ENCODE assay signal across 15 cellular contexts in the genomic region with DNA sequence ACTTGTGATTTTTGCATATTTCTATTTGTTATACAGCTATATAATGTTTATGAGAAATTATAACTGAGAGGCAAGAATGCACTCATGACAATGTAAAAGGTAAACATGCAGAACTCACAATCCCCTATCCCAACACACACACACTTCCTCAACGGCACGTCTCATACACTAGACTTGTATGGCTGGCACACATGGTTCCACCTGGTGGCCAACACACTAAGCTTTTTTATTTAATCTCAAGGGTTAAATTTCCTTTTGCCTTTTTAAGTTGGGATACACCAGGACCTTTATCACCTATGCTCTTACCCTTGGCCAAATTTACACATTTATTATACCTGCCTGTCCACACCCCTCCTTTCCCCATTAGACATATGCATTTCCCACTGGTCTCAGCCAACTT.
DNase-seq lines count a peak whose midpoint lies in the region; ATAC-seq and TF ChIP-seq lines count a peak whose summit lies in the region.
"Had no signal": no experiment of that assay in that cellular context is flagged by ENCODE, and none has a peak within 500 bp of the region (broad histone marks: within the 10 kb centered on the region; RNA-seq: fewer than 3 reads in every experiment).

No MANE protein-coding gene starts in this region.

- no TSS peak for BruUV-seq in HCT116 (replicated peaks; lab: Mats Ljungman, UMichigan)

- intact Hi-C loops in HCT116 (cut with micrococcal nuclease) = no loop called here

- H3K9me3 ChIP-seq in HCT116 (ENCODE audit: control insufficient read depth in 1 of 2, insufficient read depth in 1 of 2, low read depth in 1 of 2, low read length in 2 of 2) = no peaks in the 10 kb centered on the region

- RAD21 ChIA-PET in HCT116 (lab: Charles Lee; ENCODE audit: low non-redundant PET in 1 of 2, low total read pairs in 2 of 2, uncharacterized antibody in 2 of 2, unreplicated experiment in 2 of 2) = no interaction called here

- POLR2A ChIA-PET in HCT116 (lab: Charles Lee) = no interaction called here

- H3K4me3 ChIP-seq in HCT116 (replicated peaks in 1 of 2; ENCODE audit: low read depth in 1 of 2, low read length in 2 of 2) = no peak overlapping the region

- no peak overlapping the region for H3K9ac ChIP-seq in HCT116 (ENCODE audit: low read length)

- H3K4me2 ChIP-seq in HCT116 (ENCODE audit: low read length) = no peak overlapping the region

- peak; percentile 16; the same call in 1 of the 2 replicates for TF ChIP-seq CTCF in C4-2B (conservative IDR thresholded peaks at IDR 0.05)
- peak in 2 of 3 experiments; percentile 13 to 32; a peak in 1 of 6 replicates for TF ChIP-seq CTCF in HCT116 (IDR thresholded peaks at IDR 0.05 in 2 of 3, conservative IDR thresholded peaks at IDR 0.05 in 1 of 3; ENCODE audit: borderline replicate concordance in 1 of 3, insufficient read depth in 1 of 3, low read depth in 2 of 3, low read length in 2 of 3)
- TF ChIP-seq CTCF in VCaP (conservative IDR thresholded peaks at IDR 0.05) = 0 out of 2 replicates have a peak, but pooled peaks have one; percentile 39
- TF ChIP-seq CTCF in endothelial cell (IDR thresholded peaks at IDR 0.05; ENCODE audit: unreplicated experiment) = no peak

- no peaks in the 10 kb centered on the region for H3K9me2 ChIP-seq in HCT116 (ENCODE audit: insufficient read depth)

- H3K27ac Mint-ChIP-seq in memory B cell (peak overlapping the region; percentile 7), endothelial cell (ENCODE audit: unreplicated experiment) (no peak overlapping the region)
- H3K27ac Mint-ChIP-seq: T-helper 1 cell treated with Interleukin-12 subunit alpha and Interleukin-12 subunit beta and Interleukin-4 antibody, amounts not matched to agents 30 μg/mL and 1 μg/mL, for 36 hours had no signal

- ATAC-seq in HCT116 (no peak), memory B cell (ENCODE audit: low read depth) (no peak)

- no peaks in the 10 kb centered on the region for H3K36me3 ChIP-seq in HCT116 (ENCODE audit: control insufficient read depth in 1 of 2, insufficient read depth in 2 of 2, low read length in 2 of 2)

- peaks cover 19% of the 10 kb centered on the region; the same call in 1 of the 2 replicates for H3K27me3 ChIP-seq in HCT116 (ENCODE audit: insufficient read depth, low read length)

- CTCF ChIA-PET in HCT116 (lab: Charles Lee) = no interaction called here

- H3K27me3 Mint-ChIP-seq in memory B cell = peaks cover 2% of the 10 kb centered on the region
- no peaks in the 10 kb centered on the region for H3K27me3 Mint-ChIP-seq in endothelial cell (ENCODE audit: unreplicated experiment)

- H3K79me2 ChIP-seq in HCT116 (ENCODE audit: insufficient read depth, low read length) = no peaks in the 10 kb centered on the region

- H3K27ac ChIP-seq in C4-2B = no peak overlapping the region
- no peak overlapping the region for H3K27ac ChIP-seq in HCT116 (ENCODE audit: low read depth, low read length)
- no peak overlapping the region for H3K27ac ChIP-seq in VCaP

- H3K4me3 Mint-ChIP-seq in memory B cell = no peak overlapping the region
- H3K4me3 Mint-ChIP-seq in endothelial cell (ENCODE audit: unreplicated experiment) = no peak overlapping the region
- H3K4me3 Mint-ChIP-seq: T-helper 1 cell treated with Interleukin-12 subunit alpha and Interleukin-12 subunit beta and Interleukin-4 antibody, amounts not matched to agents 30 μg/mL and 1 μg/mL, for 36 hours had no signal

- H3K36me3 Mint-ChIP-seq in memory B cell = peaks cover 22% of the 10 kb centered on the region
- H3K36me3 Mint-ChIP-seq in endothelial cell (ENCODE audit: low read depth, unreplicated experiment) = peaks cover 7% of the 10 kb centered on the region

- DNase-seq in HCT116 (ENCODE audit: low read depth, low spot score) (no peak), memory B cell (ENCODE audit: low spot score in 2 of 2) (no peak), endothelial cell (ENCODE audit: low spot score) (no peak), AG08396 (ENCODE audit: low spot score) (no peak)
- DNase-seq in activated naive CD4-positive, alpha-beta T cell treated with Interleukin-2 at 50 U/mL for 16 hours = no peak
- DNase-seq: C1 segment of cervical spinal cord; Karpas-422; MM.1S; NCI-H187 treated with DMSO at 0.1 percent for 48 hours; NCI-H524 treated with DMSO at 0.1 percent for 48 hours; NK-92 treated with Interleukin-12 subunit alpha and Interleukin-12 subunit beta, amount 100 ng/mL, for 24 hours; OCI-M1 had no signal

- H3K4me1 Mint-ChIP-seq in memory B cell = peaks cover 8% of the 10 kb centered on the region
- H3K4me1 Mint-ChIP-seq in endothelial cell (ENCODE audit: unreplicated experiment) = peaks cover 8% of the 10 kb centered on the region

- peaks cover 7% of the 10 kb centered on the region for H3K9me3 Mint-ChIP-seq in memory B cell
- no peaks in the 10 kb centered on the region for H3K9me3 Mint-ChIP-seq in endothelial cell (ENCODE audit: unreplicated experiment)
- H3K9me3 Mint-ChIP-seq: T-helper 1 cell treated with Interleukin-12 subunit alpha and Interleukin-12 subunit beta and Interleukin-4 antibody, amounts not matched to agents 30 μg/mL and 1 μg/mL, for 36 hours had no signal

- H4K20me1 ChIP-seq in HCT116 (ENCODE audit: insufficient read depth) = no peaks in the 10 kb centered on the region

- no peak for TF ChIP-seq POLR2A in HCT116 (IDR thresholded peaks at IDR 0.05; ENCODE audit: borderline replicate concordance, extremely low read depth, insufficient read depth, insufficient read length)

- H3K4me1 ChIP-seq in HCT116 (ENCODE audit: control insufficient read depth in 1 of 2, insufficient read depth in 2 of 2, low read length in 2 of 2) = no peaks in the 10 kb centered on the region

- H2AFZ ChIP-seq in HCT116 (ENCODE audit: low read depth, low read length, poor library complexity, severe bottlenecking) = no peak overlapping the region

- TF ChIP-seq RAD21 in HCT116 (IDR thresholded peaks at IDR 0.05; ENCODE audit: low read depth) = peak; percentile 20; the same call in 1 of the 2 replicates

TF ChIP-seq in HCT116, 20 proteins besides CTCF, POLR2A, EP300 and RAD21:
- no peak for TF ChIP-seq JUND (IDR thresholded peaks at IDR 0.05)
- TF ChIP-seq EGR1 (IDR thresholded peaks at IDR 0.05; ENCODE audit: low read depth) = no peak
- no peak for TF ChIP-seq SP1 (IDR thresholded peaks at IDR 0.05; ENCODE audit: low read depth)
- no peak for TF ChIP-seq FOSL1 (IDR thresholded peaks at IDR 0.05; ENCODE audit: low read depth)
- TF ChIP-seq, protein P1, sequence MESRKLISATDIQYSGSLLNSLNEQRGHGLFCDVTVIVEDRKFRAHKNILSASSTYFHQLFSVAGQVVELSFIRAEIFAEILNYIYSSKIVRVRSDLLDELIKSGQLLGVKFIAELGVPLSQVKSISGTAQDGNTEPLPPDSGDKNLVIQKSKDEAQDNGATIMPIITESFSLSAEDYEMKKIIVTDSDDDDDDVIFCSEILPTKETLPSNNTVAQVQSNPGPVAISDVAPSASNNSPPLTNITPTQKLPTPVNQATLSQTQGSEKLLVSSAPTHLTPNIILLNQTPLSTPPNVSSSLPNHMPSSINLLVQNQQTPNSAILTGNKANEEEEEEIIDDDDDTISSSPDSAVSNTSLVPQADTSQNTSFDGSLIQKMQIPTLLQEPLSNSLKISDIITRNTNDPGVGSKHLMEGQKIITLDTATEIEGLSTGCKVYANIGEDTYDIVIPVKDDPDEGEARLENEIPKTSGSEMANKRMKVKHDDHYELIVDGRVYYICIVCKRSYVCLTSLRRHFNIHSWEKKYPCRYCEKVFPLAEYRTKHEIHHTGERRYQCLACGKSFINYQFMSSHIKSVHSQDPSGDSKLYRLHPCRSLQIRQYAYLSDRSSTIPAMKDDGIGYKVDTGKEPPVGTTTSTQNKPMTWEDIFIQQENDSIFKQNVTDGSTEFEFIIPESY (IDR thresholded peaks at IDR 0.05; ENCODE audit: extremely low read depth, insufficient replicate concordance, low read length) = no peak
